ENCODE assay signal across 2 cellular contexts in the genomic region with DNA sequence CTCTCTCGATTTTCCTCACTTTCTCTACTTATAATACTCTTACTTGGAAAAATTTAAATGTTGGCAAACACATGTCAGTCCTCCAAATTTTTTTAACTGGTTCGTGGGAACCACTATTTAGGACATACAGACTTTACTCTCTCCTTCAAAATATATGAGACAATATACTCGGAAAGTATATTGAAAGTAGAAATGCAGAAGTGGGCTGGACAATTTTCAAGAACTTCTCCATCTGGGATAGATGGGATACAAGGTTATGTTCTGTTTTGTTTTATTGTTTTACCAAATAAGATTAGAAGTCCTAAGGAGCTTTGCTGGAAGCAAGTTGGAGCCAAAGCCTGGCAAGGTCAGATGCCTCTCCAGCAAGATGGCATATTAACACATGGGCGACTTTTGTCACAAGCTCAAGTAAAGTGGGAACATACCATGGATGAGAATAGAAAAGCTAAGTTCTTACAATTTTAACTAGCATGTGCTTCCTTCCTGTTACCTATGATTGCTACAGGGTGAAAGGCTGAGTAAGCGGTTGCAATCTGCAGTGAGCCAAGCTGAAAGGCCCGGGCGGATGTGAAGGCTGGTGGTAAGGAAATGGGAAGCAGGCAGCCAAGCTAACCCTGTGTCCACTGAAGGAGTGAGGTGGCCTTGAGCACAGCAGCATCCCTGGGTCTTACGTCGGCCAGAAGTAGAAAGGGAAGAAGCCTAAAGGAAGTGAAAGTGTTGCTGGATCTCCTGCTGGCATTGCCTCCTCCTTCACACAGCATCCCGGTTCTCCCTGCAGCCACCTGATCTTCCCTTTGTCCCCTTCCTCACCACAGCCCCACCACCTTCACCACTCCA.
TF ChIP-seq lines count a peak whose summit lies in the region.

No MANE protein-coding gene starts in this region.

TF ChIP-seq in liver, 16 proteins besides CTCF, POLR2A, EP300 and RAD21:
- no peak for TF ChIP-seq FOXA2 (IDR thresholded peaks at IDR 0.05)
- TF ChIP-seq, protein P1, sequence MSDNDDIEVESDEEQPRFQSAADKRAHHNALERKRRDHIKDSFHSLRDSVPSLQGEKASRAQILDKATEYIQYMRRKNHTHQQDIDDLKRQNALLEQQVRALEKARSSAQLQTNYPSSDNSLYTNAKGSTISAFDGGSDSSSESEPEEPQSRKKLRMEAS (IDR thresholded peaks at IDR 0.05), result peak; percentile 28

TF ChIP-seq in HepG2, 621 proteins besides CTCF, POLR2A, EP300 and RAD21:
- TF ChIP-seq, protein P2, sequence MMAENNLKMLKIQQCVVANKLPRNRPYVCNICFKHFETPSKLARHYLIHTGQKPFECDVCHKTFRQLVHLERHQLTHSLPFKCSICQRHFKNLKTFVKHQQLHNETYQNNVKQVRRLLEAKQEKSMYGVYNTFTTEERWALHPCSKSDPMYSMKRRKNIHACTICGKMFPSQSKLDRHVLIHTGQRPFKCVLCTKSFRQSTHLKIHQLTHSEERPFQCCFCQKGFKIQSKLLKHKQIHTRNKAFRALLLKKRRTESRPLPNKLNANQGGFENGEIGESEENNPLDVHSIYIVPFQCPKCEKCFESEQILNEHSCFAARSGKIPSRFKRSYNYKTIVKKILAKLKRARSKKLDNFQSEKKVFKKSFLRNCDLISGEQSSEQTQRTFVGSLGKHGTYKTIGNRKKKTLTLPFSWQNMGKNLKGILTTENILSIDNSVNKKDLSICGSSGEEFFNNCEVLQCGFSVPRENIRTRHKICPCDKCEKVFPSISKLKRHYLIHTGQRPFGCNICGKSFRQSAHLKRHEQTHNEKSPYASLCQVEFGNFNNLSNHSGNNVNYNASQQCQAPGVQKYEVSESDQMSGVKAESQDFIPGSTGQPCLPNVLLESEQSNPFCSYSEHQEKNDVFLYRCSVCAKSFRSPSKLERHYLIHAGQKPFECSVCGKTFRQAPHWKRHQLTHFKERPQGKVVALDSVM (CRISPR knock-in tag; IDR thresholded peaks at IDR 0.05), result no peak
- TF ChIP-seq ZNF850 (CRISPR knock-in tag; conservative IDR thresholded peaks at IDR 0.05), result no peak
- TF ChIP-seq MTF2 (CRISPR knock-in tag; IDR thresholded peaks at IDR 0.05; ENCODE audit: borderline replicate concordance), result no peak
- no peak for TF ChIP-seq FOXK1 (CRISPR knock-in tag; IDR thresholded peaks at IDR 0.05; ENCODE audit: borderline replicate concordance, low read depth)
- TF ChIP-seq ZKSCAN5 (CRISPR knock-in tag; IDR thresholded peaks at IDR 0.05), result no peak
- TF ChIP-seq, protein P3, sequence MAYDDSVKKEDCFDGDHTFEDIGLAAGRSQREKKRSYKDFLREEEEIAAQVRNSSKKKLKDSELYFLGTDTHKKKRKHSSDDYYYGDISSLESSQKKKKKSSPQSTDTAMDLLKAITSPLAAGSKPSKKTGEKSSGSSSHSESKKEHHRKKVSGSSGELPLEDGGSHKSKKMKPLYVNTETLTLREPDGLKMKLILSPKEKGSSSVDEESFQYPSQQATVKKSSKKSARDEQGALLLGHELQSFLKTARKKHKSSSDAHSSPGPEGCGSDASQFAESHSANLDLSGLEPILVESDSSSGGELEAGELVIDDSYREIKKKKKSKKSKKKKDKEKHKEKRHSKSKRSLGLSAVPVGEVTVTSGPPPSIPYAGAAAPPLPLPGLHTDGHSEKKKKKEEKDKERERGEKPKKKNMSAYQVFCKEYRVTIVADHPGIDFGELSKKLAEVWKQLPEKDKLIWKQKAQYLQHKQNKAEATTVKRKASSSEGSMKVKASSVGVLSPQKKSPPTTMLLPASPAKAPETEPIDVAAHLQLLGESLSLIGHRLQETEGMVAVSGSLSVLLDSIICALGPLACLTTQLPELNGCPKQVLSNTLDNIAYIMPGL (CRISPR knock-in tag; IDR thresholded peaks at IDR 0.05; ENCODE audit: borderline replicate concordance in 1 of 2, low read depth in 1 of 2), result no peak
- no peak for TF ChIP-seq MIER3 (CRISPR knock-in tag; IDR thresholded peaks at IDR 0.05; ENCODE audit: borderline replicate concordance)
- TF ChIP-seq, protein P4, sequence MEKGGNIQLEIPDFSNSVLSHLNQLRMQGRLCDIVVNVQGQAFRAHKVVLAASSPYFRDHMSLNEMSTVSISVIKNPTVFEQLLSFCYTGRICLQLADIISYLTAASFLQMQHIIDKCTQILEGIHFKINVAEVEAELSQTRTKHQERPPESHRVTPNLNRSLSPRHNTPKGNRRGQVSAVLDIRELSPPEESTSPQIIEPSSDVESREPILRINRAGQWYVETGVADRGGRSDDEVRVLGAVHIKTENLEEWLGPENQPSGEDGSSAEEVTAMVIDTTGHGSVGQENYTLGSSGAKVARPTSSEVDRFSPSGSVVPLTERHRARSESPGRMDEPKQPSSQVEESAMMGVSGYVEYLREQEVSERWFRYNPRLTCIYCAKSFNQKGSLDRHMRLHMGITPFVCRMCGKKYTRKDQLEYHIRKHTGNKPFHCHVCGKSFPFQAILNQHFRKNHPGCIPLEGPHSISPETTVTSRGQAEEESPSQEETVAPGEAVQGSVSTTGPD (CRISPR knock-in tag; IDR thresholded peaks at IDR 0.05), result no peak
- TF ChIP-seq ZMYM4 (CRISPR knock-in tag; IDR thresholded peaks at IDR 0.05), result no peak
- no peak for TF ChIP-seq NR2C2 (CRISPR knock-in tag; IDR thresholded peaks at IDR 0.05; ENCODE audit: borderline replicate concordance)
- TF ChIP-seq ELF4 (CRISPR knock-in tag; IDR thresholded peaks at IDR 0.05; ENCODE audit: borderline replicate concordance), result no peak
- no peak for TF ChIP-seq ZNF207 (IDR thresholded peaks at IDR 0.05; ENCODE audit: borderline replicate concordance)
- no peak for TF ChIP-seq TGIF2 (CRISPR knock-in tag; IDR thresholded peaks at IDR 0.05)
- TF ChIP-seq ZNF841 (CRISPR knock-in tag; IDR thresholded peaks at IDR 0.05; ENCODE audit: borderline replicate concordance), result no peak
- no peak for TF ChIP-seq ZNF768 (CRISPR knock-in tag; IDR thresholded peaks at IDR 0.05)
- TF ChIP-seq, protein P5, sequence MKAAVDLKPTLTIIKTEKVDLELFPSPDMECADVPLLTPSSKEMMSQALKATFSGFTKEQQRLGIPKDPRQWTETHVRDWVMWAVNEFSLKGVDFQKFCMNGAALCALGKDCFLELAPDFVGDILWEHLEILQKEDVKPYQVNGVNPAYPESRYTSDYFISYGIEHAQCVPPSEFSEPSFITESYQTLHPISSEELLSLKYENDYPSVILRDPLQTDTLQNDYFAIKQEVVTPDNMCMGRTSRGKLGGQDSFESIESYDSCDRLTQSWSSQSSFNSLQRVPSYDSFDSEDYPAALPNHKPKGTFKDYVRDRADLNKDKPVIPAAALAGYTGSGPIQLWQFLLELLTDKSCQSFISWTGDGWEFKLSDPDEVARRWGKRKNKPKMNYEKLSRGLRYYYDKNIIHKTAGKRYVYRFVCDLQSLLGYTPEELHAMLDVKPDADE (CRISPR knock-in tag; IDR thresholded peaks at IDR 0.05), result no peak
- TF ChIP-seq ZNF441 (CRISPR knock-in tag; IDR thresholded peaks at IDR 0.05; ENCODE audit: borderline replicate concordance), result no peak
